1 cellular context compared by ENCODE assay signal in genomic region chr14:22536853-22537338, GRCh38.
TF ChIP-seq lines count a peak whose summit lies in the region.

No MANE protein-coding gene starts in this region.

TF ChIP-seq in IMR-90, 13 proteins besides CTCF, POLR2A, EP300 and RAD21 (continued from another document):
- peak; percentile 19 for TF ChIP-seq RCOR1 (IDR thresholded peaks at IDR 0.05; ENCODE audit: insufficient replicate concordance, low read length)
- no peak for TF ChIP-seq CHD1 (IDR thresholded peaks at IDR 0.05; ENCODE audit: low read depth, low read length)
- TF ChIP-seq CEBPB (IDR thresholded peaks at IDR 0.05; ENCODE audit: low read depth, low read length), result peak; percentile 39
- TF ChIP-seq SMC3 (IDR thresholded peaks at IDR 0.05; ENCODE audit: low read depth, low read length), result no peak
- TF ChIP-seq BHLHE40 (IDR thresholded peaks at IDR 0.05; ENCODE audit: low read depth, low read length), result peak; percentile 84
- TF ChIP-seq USF2 (IDR thresholded peaks at IDR 0.05; ENCODE audit: low read depth, low read length), result peak; percentile 4; the same call in 1 of the 2 replicates
TF ChIP-seq in IMR-90: peak in this region for 8.
